8 cellular contexts compared by ENCODE assay signal in genomic region chr7:100101016-100101862, GRCh38. TPM values are rescaled to one million over a fixed set of nuclear protein-coding genes. Genes with fewer than 3 reads are reported as not detected.
DNase-seq lines count a peak whose midpoint lies in the region; ATAC-seq and TF ChIP-seq lines count a peak whose summit lies in the region.

AP4M1 (plus strand) TSS chr7:100101643; CDS start chr7:100101715, 72 bp downstream.
MCM7 (minus strand) TSS chr7:100101397; CDS start chr7:100101294, 103 bp downstream.

- peak within 1 kb of the TSS; percentile 77 for H3K9ac ChIP-seq in fibroblast of lung (ENCODE audit: insufficient read depth, low read length)

- H3K27ac Mint-ChIP-seq in activated T-helper 17 cell treated with anti-CD3 and anti-CD28 coated beads, Interleukin-2, amount 50 U/mL, for 72 hours = peak within 1 kb of the TSS; percentile 90
- peak within 1 kb of the TSS; percentile 96 to 98 for H3K27ac Mint-ChIP-seq in natural killer cell

- intact Hi-C loops in natural killer cell (cut with micrococcal nuclease) = loop anchor here (1.0 to 10.0 kb wide), 3 partner anchors 18 to 574 kb away; partner anchors contain the start of genes CNPY4, GNB2, MBLAC1 and TAF6

- POLR2A ChIA-PET in RWPE1 (lab: Yijun Ruan, JAX; ENCODE audit: low non-redundant PET) = interaction anchor here (0.6 to 1.5 kb wide), 7 partner anchors 11 to 328 kb away, joined by 3 to 4 read pairs (median 3); partner anchors contain the start of genes CNPY4, TAF6, TRIM4 and ZCWPW1

- H3K36me3 ChIP-seq in fibroblast of lung (ENCODE audit: control insufficient read depth, insufficient read depth, low read length) = peaks cover 22% of the 10 kb centered on the region

- TF ChIP-seq CTCF in LNCaP clone FGC (IDR thresholded peaks at IDR 0.05; ENCODE audit: control insufficient read depth, extremely low read depth, insufficient read depth) (no peak), RWPE1 (conservative IDR thresholded peaks at IDR 0.05; ENCODE audit: low read depth) (no peak), fibroblast of lung (conservative IDR thresholded peaks at IDR 0.05 in 1 of 2, IDR thresholded peaks at IDR 0.05 in 1 of 2; ENCODE audit: low read depth in 1 of 2, low read length in 2 of 2) (no peak), natural killer cell (IDR thresholded peaks at IDR 0.05) (no peak)

- H3K27me3 ChIP-seq in fibroblast of lung (ENCODE audit: control insufficient read depth, insufficient read depth, low read length) = no peaks in the 10 kb centered on the region

- H3K27ac ChIP-seq in RWPE1 (peak within 1 kb of the TSS; percentile 98), fibroblast of lung (ENCODE audit: insufficient read depth, low read length) (peak within 1 kb of the TSS; percentile 87)

- H3K4me2 ChIP-seq in fibroblast of lung (ENCODE audit: extremely low read depth, insufficient read depth, low read length) = peak within 1 kb of the TSS; percentile 89

- peak within 1 kb of the TSS; percentile 89 for H3K4me3 Mint-ChIP-seq in activated T-helper 17 cell treated with anti-CD3 and anti-CD28 coated beads, Interleukin-2, amount 50 U/mL, for 72 hours
- peak within 1 kb of the TSS; percentile 95 for H3K4me3 Mint-ChIP-seq in natural killer cell

- H3K9me3 Mint-ChIP-seq in activated T-helper 17 cell treated with anti-CD3 and anti-CD28 coated beads, Interleukin-2, amount 50 U/mL, for 72 hours = no peaks in the 10 kb centered on the region
- H3K9me3 Mint-ChIP-seq in natural killer cell = no peaks in the 10 kb centered on the region

- H3K79me2 ChIP-seq in fibroblast of lung (ENCODE audit: control insufficient read depth, insufficient read depth, low read length) = peaks cover 30% of the 10 kb centered on the region

- no peaks in the 10 kb centered on the region for H4K20me1 ChIP-seq in fibroblast of lung (ENCODE audit: control insufficient read depth, extremely low read depth, insufficient read depth, low read length)

- H3K36me3 Mint-ChIP-seq in activated T-helper 17 cell treated with anti-CD3 and anti-CD28 coated beads, Interleukin-2, amount 50 U/mL, for 72 hours (ENCODE audit: low read depth) = peaks cover 68% of the 10 kb centered on the region
- H3K36me3 Mint-ChIP-seq in natural killer cell = peaks cover 19% of the 10 kb centered on the region

- ATAC-seq in activated T-helper 17 cell treated with anti-CD3 and anti-CD28 coated beads, Interleukin-2, amount 50 U/mL, for 72 hours (replicated peaks) = peak; percentile 93
- peak; percentile 79 to 93 (median 81) for ATAC-seq in natural killer cell

- no peaks in the 10 kb centered on the region for H3K9me3 ChIP-seq in fibroblast of lung (ENCODE audit: control insufficient read depth, insufficient read depth, low read depth, low read length)

- CTCF ChIA-PET in RWPE1 (lab: Yijun Ruan, JAX) = interaction anchor here (0.6 to 0.8 kb wide), 3 partner anchors 29 to 50 kb away, joined by 3 to 6 read pairs (median 3); no protein-coding TSS in a partner anchor

- DNase-seq in Daoy (ENCODE audit: low read depth) = peak; percentile 100
- peak; percentile 97 for DNase-seq in GOT3 (lab: John Stamatoyannopoulos, UW)
- DNase-seq in LNCaP clone FGC (ENCODE audit: low read depth) = peak; percentile 96
- peak; percentile 99 for DNase-seq in RWPE1 (ENCODE audit: low spot score)
- DNase-seq in fibroblast of lung (ENCODE audit: low read depth in 2 of 2) = peak; percentile 99
- DNase-seq in natural killer cell = peak; percentile 97
- DNase-seq in stimulated activated naive CD4-positive, alpha-beta T cell treated with Interleukin-2 at 50 U/mL for 16 hours (lab: John Stamatoyannopoulos, UW) = peak; percentile 97

- peaks cover 7% of the 10 kb centered on the region for H3K4me1 ChIP-seq in fibroblast of lung (ENCODE audit: control insufficient read depth, extremely low read depth, insufficient read depth, low read length)

- H3K4me3 ChIP-seq in LNCaP clone FGC (ENCODE audit: low read depth, low read length) = peak within 1 kb of the TSS; percentile 64
- peak within 1 kb of the TSS; percentile 77 to 90 (median 84) for H3K4me3 ChIP-seq in fibroblast of lung (replicated peaks in 1 of 4; ENCODE audit: control extremely low read depth in 1 of 4, insufficient read depth in 1 of 4, low read depth in 3 of 4, low read length in 4 of 4)

- H2AFZ ChIP-seq in fibroblast of lung (ENCODE audit: low read length) = peak within 1 kb of the TSS; percentile 58

- H3K4me1 Mint-ChIP-seq in activated T-helper 17 cell treated with anti-CD3 and anti-CD28 coated beads, Interleukin-2, amount 50 U/mL, for 72 hours = peaks cover 28% of the 10 kb centered on the region
- peaks cover 36 to 43% of the 10 kb centered on the region in 2 donors for H3K4me1 Mint-ChIP-seq in natural killer cell

- no peaks in the 10 kb centered on the region for H3K27me3 Mint-ChIP-seq in activated T-helper 17 cell treated with anti-CD3 and anti-CD28 coated beads, Interleukin-2, amount 50 U/mL, for 72 hours
- no peaks in the 10 kb centered on the region for H3K27me3 Mint-ChIP-seq in natural killer cell (ENCODE audit: low read depth in 2 of 2)

RNA-seq across cellular contexts. Expression of gene AP4M1, which starts in this region (rescaled TPM):
- total RNA-seq in Daoy (2014; rRNA removed; shearing (Covaris generic)) = 68.9 and 80.6 TPM in 2 replicates
- total RNA-seq in activated T-helper 17 cell treated with anti-CD3 and anti-CD28 coated beads, Interleukin-2, amount 50 U/mL, for 72 hours = 10 to 100 TPM in 1 of 2 donors, 1 to 10 TPM in 1; 8.2 to 12.7 TPM
- total RNA-seq in fibroblast of lung (17.2 and 30.3 TPM in 2 replicates), natural killer cell (10 to 100 TPM in 2 of 3 donors, 1 to 10 TPM in 1; 8.4 to 12.8 (median 12.7) TPM)
- polyA plus RNA-seq in fibroblast of lung = 19.6 and 22.1 TPM in 2 replicates
- polyA plus RNA-seq in fibroblast of lung (2012) = 16.6 and 23.8 TPM in 2 replicates
- 33.3 and 35.8 TPM in 2 replicates for polyA minus RNA-seq in fibroblast of lung (ENCODE audit: low replicate concordance)

RNA-seq across cellular contexts. Expression of gene MCM7, which starts in this region (rescaled TPM):
- 469 and 539 TPM in 2 replicates for total RNA-seq in Daoy (2014; rRNA removed; shearing (Covaris generic))
- total RNA-seq in activated T-helper 17 cell treated with anti-CD3 and anti-CD28 coated beads, Interleukin-2, amount 50 U/mL, for 72 hours = 100 to 1,000 TPM; 205 to 388 TPM
- 16.7 and 24.4 TPM in 2 replicates for total RNA-seq in fibroblast of lung
- polyA plus RNA-seq in fibroblast of lung = 34.3 and 110 TPM in 2 replicates
- 35.8 and 138 TPM in 2 replicates for polyA plus RNA-seq in fibroblast of lung (2012)
- 53.4 and 271 TPM in 2 replicates for polyA minus RNA-seq in fibroblast of lung (ENCODE audit: low replicate concordance)
- 100 to 1,000 TPM; 112 to 214 (median 137) TPM for total RNA-seq in natural killer cell

Comparison
In these comparisons a context has a peak if more than half of its experiments do, and no peak if none do; other contexts are left out.
1. Peak in every context shown above with its lines: DNase-seq, ATAC-seq, H3K4me3 ChIP-seq and H3K27ac ChIP-seq.